23 cellular contexts compared by ENCODE assay signal in the genomic region with DNA sequence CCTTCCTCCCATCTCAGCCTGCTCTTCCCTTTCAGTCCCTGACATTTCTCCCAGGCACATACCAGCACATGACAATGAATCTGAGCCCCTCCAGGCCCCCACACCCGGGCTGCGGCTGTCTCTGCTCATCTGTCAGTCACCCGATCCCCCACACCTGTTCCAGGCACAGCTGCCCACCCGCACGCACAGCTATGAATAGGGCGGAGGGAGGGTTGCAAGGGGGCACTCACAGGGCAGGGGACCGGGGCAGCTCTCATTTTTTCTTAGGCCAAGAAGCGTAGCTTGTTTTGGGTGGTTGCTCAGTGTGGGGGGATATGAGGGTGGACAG. TPM values are rescaled to one million over a fixed set of nuclear protein-coding genes. Genes with fewer than 3 reads are reported as not detected.
A peak's percentile ranks its signal among the peaks of the same experiment; 100 is the strongest.
DNase-seq lines count a peak whose midpoint lies in the region; ATAC-seq, FAIRE-seq and TF ChIP-seq lines count a peak whose summit lies in the region.
"Had no signal": no experiment of that assay in that cellular context is flagged by ENCODE, and none has a peak within 500 bp of the region (broad histone marks: within the 10 kb centered on the region; RNA-seq: fewer than 3 reads in every experiment).

No MANE protein-coding gene starts in this region.

- WGBS in heart right ventricle, 2 donors: 78 to 81% methylated on average over 8 of the region's 8 CpGs

- no peaks in the 10 kb centered on the region for H3K27me3 ChIP-seq in heart right ventricle
- H3K27me3 ChIP-seq in osteoblast (ENCODE audit: insufficient read depth, low read length): no peaks in the 10 kb centered on the region
- H3K27me3 ChIP-seq: BE2C, brain microvascular endothelial cell had no signal

- ATAC-seq in heart right ventricle (no peak), HG03045 (IDR thresholded peaks at IDR 0.05; ENCODE audit: unreplicated experiment) (no peak), GM19324 (IDR thresholded peaks at IDR 0.05; ENCODE audit: low FRiP score, unreplicated experiment) (no peak)

- intact Hi-C loops in heart right ventricle (cut with DNase I) (loop anchor here (2.0 to 10.0 kb wide), 10 partner anchors 69 to 181 kb away; a partner anchor contains a TSS), cardiac septum (cut with DNase I) (no loop called here)

- H3K9me3 ChIP-seq in heart right ventricle: no peaks in the 10 kb centered on the region
- no peaks in the 10 kb centered on the region for H3K9me3 ChIP-seq in osteoblast (ENCODE audit: low read depth, low read length)
- H3K9me3 ChIP-seq: BE2C had no signal

- in situ Hi-C loops in ACHN (cut with HindIII; ENCODE audit: low pct_ligation_motif_present, low pct_unique_long_range_greater_than_20kb, low sequenced_read_pairs): no loop called here

- no peak overlapping the region for H3K4me2 ChIP-seq in osteoblast (ENCODE audit: insufficient read depth, low read length)
- H3K4me2 ChIP-seq: KMS-11 had no signal

- H3K4me3 ChIP-seq in heart right ventricle: no peak overlapping the region
- no peak overlapping the region for H3K4me3 ChIP-seq in osteoblast (ENCODE audit: insufficient read depth, low read length)
- H3K4me3 ChIP-seq: GM23248, skin epidermis had no signal

- no peak overlapping the region for H3K27ac Mint-ChIP-seq in glutamatergic neuron (ENCODE audit: unreplicated experiment)
- H3K27ac Mint-ChIP-seq: activated CD8-positive, alpha-beta T cell treated with anti-CD3 and anti-CD28 coated beads, Interleukin-2, amount 10 ng/mL, durations not matched to agents 7 days and 5 days; activated naive CD8-positive, alpha-beta T cell treated with anti-CD3 and anti-CD28 coated beads, Interleukin-2, amount 50 U/mL, for 24 hours; T-cell had no signal

- H3K4me3 Mint-ChIP-seq in glutamatergic neuron (ENCODE audit: unreplicated experiment): peak overlapping the region; percentile 52
- H3K4me3 Mint-ChIP-seq: activated CD8-positive, alpha-beta T cell treated with anti-CD3 and anti-CD28 coated beads, Interleukin-2, amount 10 ng/mL, durations not matched to agents 7 days and 5 days; activated naive CD8-positive, alpha-beta T cell treated with anti-CD3 and anti-CD28 coated beads, Interleukin-2, amount 50 U/mL, for 24 hours; T-cell had no signal

- H3K27me3 Mint-ChIP-seq in glutamatergic neuron (ENCODE audit: unreplicated experiment): peaks cover 11% of the 10 kb centered on the region
- H3K27me3 Mint-ChIP-seq: activated naive CD8-positive, alpha-beta T cell treated with anti-CD3 and anti-CD28 coated beads, Interleukin-2, amount 50 U/mL, for 24 hours; progenitor cell of endocrine pancreas had no signal

- no peaks in the 10 kb centered on the region for H3K36me3 Mint-ChIP-seq in glutamatergic neuron (ENCODE audit: unreplicated experiment)
- H3K36me3 Mint-ChIP-seq: T-cell had no signal

- FAIRE-seq in frontal cortex (lab: Jason Lieb, UNC): no peak
- FAIRE-seq: colon, TTC549 had no signal

- DNase-seq in heart right ventricle (no peak), cardiac septum (ENCODE audit: low spot score) (no peak), glutamatergic neuron (no peak), osteoblast (ENCODE audit: insufficient read length, low spot score, missing footprints) (peak; percentile 69), frontal cortex (ENCODE audit: low spot score in 2 of 2) (no peak), ACHN (no peak)
- DNase-seq: activated gamma-delta T cell; effector CD8-positive, alpha-beta T cell; GF-D8; NCI-H187 treated with DMSO at 0.1 percent for 48 hours had no signal

- H3K27ac ChIP-seq in heart right ventricle (peak overlapping the region in 7 of 10 donors; percentile 13 to 55 (median 52)), osteoblast (ENCODE audit: low read depth, low read length) (no peak overlapping the region)
- H3K27ac ChIP-seq: brain microvascular endothelial cell, GM23248, KMS-11, skin epidermis had no signal

- H4K20me1 ChIP-seq in osteoblast (ENCODE audit: insufficient read depth, low read length): peaks cover 8% of the 10 kb centered on the region

- H2AFZ ChIP-seq in osteoblast (ENCODE audit: low read length): no peak overlapping the region
- H2AFZ ChIP-seq: GM23248 had no signal

- H3K9me3 Mint-ChIP-seq in glutamatergic neuron (ENCODE audit: unreplicated experiment): peaks cover 6% of the 10 kb centered on the region
- H3K9me3 Mint-ChIP-seq: activated naive CD8-positive, alpha-beta T cell treated with anti-CD3 and anti-CD28 coated beads, Interleukin-2, amount 50 U/mL, for 24 hours; T-cell had no signal

- no peaks in the 10 kb centered on the region for H3K79me2 ChIP-seq in osteoblast (ENCODE audit: insufficient read depth, low read length)

- H3K36me3 ChIP-seq in heart right ventricle (peaks cover 0 to 34% (median 0%) of the 10 kb centered on the region in 9 donors), osteoblast (ENCODE audit: insufficient read depth, low read length) (peaks cover 30% of the 10 kb centered on the region)
- H3K36me3 ChIP-seq: BE2C had no signal

- peaks cover 28% of the 10 kb centered on the region for H3K4me1 Mint-ChIP-seq in glutamatergic neuron (ENCODE audit: low read depth, unreplicated experiment)
- H3K4me1 Mint-ChIP-seq: activated naive CD8-positive, alpha-beta T cell treated with anti-CD3 and anti-CD28 coated beads, Interleukin-2, amount 50 U/mL, for 24 hours; T-cell had no signal

- TF ChIP-seq CTCF in heart right ventricle (IDR thresholded peaks at IDR 0.05) (no peak), glutamatergic neuron (IDR thresholded peaks at IDR 0.05; ENCODE audit: partially characterized antibody, unreplicated experiment) (no peak), osteoblast (IDR thresholded peaks at IDR 0.05; ENCODE audit: extremely low read depth, low read depth, low read length) (no peak)

- H3K4me1 ChIP-seq in heart right ventricle (peaks cover 0 to 53% (median 22%) of the 10 kb centered on the region in 9 donors), osteoblast (ENCODE audit: insufficient read depth, low read length) (peaks cover 10% of the 10 kb centered on the region)
- H3K4me1 ChIP-seq: BE2C had no signal

RNA-seq across cellular contexts. Expression of a gene that starts 43.7 kb away (rescaled TPM):
- total RNA-seq in heart right ventricle (100 to 1,000 TPM; 105 to 401 (median 299) TPM), cardiac septum (299 TPM), glutamatergic neuron (ENCODE audit: unreplicated experiment) (142 TPM), osteoblast (12.1 and 13.0 TPM in 2 replicates), frontal cortex (22.4 TPM)
- polyA plus RNA-seq in heart right ventricle: 10 to 100 TPM; 63.0 to 83.9 TPM
- total RNA-seq: activated CD8-positive, alpha-beta T cell treated with anti-CD3 and anti-CD28 coated beads, Interleukin-2, amount 10 ng/mL, durations not matched to agents 7 days and 5 days had no signal
